In the genomic region with DNA sequence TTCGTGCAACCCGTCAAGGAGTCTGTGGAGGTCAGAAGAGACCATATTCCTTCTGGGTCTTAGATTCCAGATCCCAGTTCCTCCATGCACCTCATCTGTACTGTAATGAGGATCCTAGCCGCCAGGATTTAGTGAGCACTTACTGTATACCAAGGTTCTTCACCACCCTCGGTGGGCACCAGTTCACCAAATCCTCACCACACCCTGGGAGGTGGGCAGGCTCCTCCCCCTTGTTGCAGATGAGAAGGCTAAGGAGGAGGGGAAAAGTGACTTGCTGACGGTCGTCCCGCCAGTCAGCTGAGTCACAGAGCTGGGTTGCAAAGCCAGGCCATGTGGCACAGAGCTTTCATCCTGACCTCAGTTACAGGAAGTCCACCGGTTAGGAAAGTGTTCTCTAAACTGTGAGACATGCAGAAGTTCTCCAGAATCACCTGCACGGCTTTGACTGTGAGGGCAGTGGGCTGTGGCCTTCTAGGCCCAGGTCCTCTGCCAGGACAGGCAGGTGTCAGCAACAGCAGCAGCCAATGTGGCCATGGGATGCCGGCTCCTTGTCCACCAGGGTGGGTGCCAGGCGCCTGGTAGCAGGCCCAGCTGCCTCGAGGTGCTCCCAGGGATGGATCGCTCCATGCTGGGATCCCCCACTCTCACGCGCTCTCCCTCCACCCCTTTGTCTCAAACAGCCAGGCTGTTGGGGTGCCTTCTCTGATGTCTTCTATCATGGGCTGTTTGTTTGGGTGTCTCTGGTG, we compare ENCODE assay signal across 8 cellular contexts.
DNase-seq lines count a peak whose midpoint lies in the region; ATAC-seq and TF ChIP-seq lines count a peak whose summit lies in the region.

No MANE protein-coding gene starts in this region.

- TF ChIP-seq CTCF in HL-60 (IDR thresholded peaks at IDR 0.05; ENCODE audit: insufficient read depth, low read length) (no peak), left lung (IDR thresholded peaks at IDR 0.05) (no peak)

- H3K4me1 ChIP-seq in left lung = peaks cover 16 to 36% of the 10 kb centered on the region in 2 donors

- no peaks in the 10 kb centered on the region for H3K36me3 ChIP-seq in left lung

- H3K9me3 ChIP-seq in left lung = no peaks in the 10 kb centered on the region

- no peaks in the 10 kb centered on the region for H3K27me3 ChIP-seq in HL-60 (ENCODE audit: insufficient read depth, poor library complexity, severe bottlenecking)
- H3K27me3 ChIP-seq in left lung = peaks cover 0 to 5% of the 10 kb centered on the region in 2 donors

- peak; percentile 66 for DNase-seq in 8988T
- peak; percentile 41 to 71 for DNase-seq in HL-60 (ENCODE audit: low read depth in 1 of 2, low spot score in 1 of 2)
- DNase-seq in activated CD8-positive, alpha-beta memory T cell treated with anti-CD3 and anti-CD28 coated beads, Interleukin-2, amount 50 U/mL, for 48 hours = peak; percentile 64
- no peak for DNase-seq in left lung
- no peak for DNase-seq in NCI-H187 treated with DMSO at 0.1 percent for 48 hours (lab: John Stamatoyannopoulos, UW)

- H3K4me3 ChIP-seq in HL-60 (replicated peaks; ENCODE audit: insufficient read depth, low read length) = no peak overlapping the region
- H3K4me3 ChIP-seq in left lung = no peak overlapping the region

- intact Hi-C loops in left lung (cut with DNase I) = no loop called here

- ATAC-seq in left lung = peak; percentile 15
- no peak for ATAC-seq in GM18909 (IDR thresholded peaks at IDR 0.05; ENCODE audit: poor library complexity, unreplicated experiment)
- no peak for ATAC-seq in GM21576 (IDR thresholded peaks at IDR 0.05; ENCODE audit: unreplicated experiment)
- ATAC-seq in GM19395 (IDR thresholded peaks at IDR 0.05; ENCODE audit: unreplicated experiment) = no peak

- H3K27ac ChIP-seq in HL-60 (replicated peaks) (no peak overlapping the region), left lung (peak overlapping the region in 1 of 2 donors; percentile 24)

Comparison
In these comparisons a context has a peak if more than half of its experiments do, and no peak if none do; other contexts are left out.
1. DNase-seq: peak in 8988T (single experiment), HL-60 (2 of 2) and activated CD8-positive, alpha-beta memory T cell treated with anti-CD3 and anti-CD28 coated beads, Interleukin-2, amount 50 U/mL, for 48 hours (single experiment); none in left lung (0 of 2) and NCI-H187 treated with DMSO at 0.1 percent for 48 hours (single experiment).